ENCODE assay signal across 20 cellular contexts in genomic region chr15:33374181-33375006, GRCh38.
DNase-seq lines count a peak whose midpoint lies in the region; ATAC-seq, FAIRE-seq and TF ChIP-seq lines count a peak whose summit lies in the region.
"Had no signal": no experiment of that assay in that cellular context is flagged by ENCODE, and none has a peak within 500 bp of the region (broad histone marks: within the 10 kb centered on the region; RNA-seq: fewer than 3 reads in every experiment).

No MANE protein-coding gene starts in this region.

- TF ChIP-seq CTCF in heart left ventricle (IDR thresholded peaks at IDR 0.05), result no peak
- no peak for TF ChIP-seq CTCF in left ventricle myocardium inferior (IDR thresholded peaks at IDR 0.05; ENCODE audit: borderline replicate concordance)
- TF ChIP-seq CTCF in brain (conservative IDR thresholded peaks at IDR 0.05), result no peak
- no peak for TF ChIP-seq CTCF in D721Med (IDR thresholded peaks at IDR 0.05; ENCODE audit: insufficient read depth, missing control alignments)

- H3K4me3 ChIP-seq in heart left ventricle (no peak overlapping the region), left ventricle myocardium inferior (no peak overlapping the region)
- H3K4me3 ChIP-seq: BLaER1, MG63 had no signal

- no peaks in the 10 kb centered on the region for H3K36me3 Mint-ChIP-seq in brain
- H3K36me3 Mint-ChIP-seq: CD8-positive, alpha-beta T cell had no signal

- no peaks in the 10 kb centered on the region for H3K9me3 ChIP-seq in heart left ventricle
- no peaks in the 10 kb centered on the region for H3K9me3 ChIP-seq in left ventricle myocardium inferior (replicated peaks)
- H3K9me3 ChIP-seq: BLaER1, MG63 had no signal

- H3K4me3 Mint-ChIP-seq in brain, result peak overlapping the region in 3 of 5 experiments; percentile 7 to 49 (median 34)
- H3K4me3 Mint-ChIP-seq: CD8-positive, alpha-beta T cell; H9 had no signal

- H3K9me3 Mint-ChIP-seq in brain, result no peaks in the 10 kb centered on the region
- H3K9me3 Mint-ChIP-seq: CD8-positive, alpha-beta T cell; H9 had no signal

- H3K36me3 ChIP-seq in heart left ventricle (no peaks in the 10 kb centered on the region), left ventricle myocardium inferior (no peaks in the 10 kb centered on the region)
- H3K36me3 ChIP-seq: BLaER1, MG63 had no signal

- intact Hi-C loops in heart left ventricle (cut with DNase I) (no loop called here), left ventricle myocardium inferior (cut with micrococcal nuclease) (no loop called here), left ventricle myocardium superior (cut with micrococcal nuclease) (no loop called here)

- 48 to 61% (median 51%) methylated on average over 5 of the region's 5 CpGs for WGBS in heart left ventricle, 4 donors

- H3K27ac ChIP-seq in heart left ventricle, result no peak overlapping the region
- no peak overlapping the region for H3K27ac ChIP-seq in left ventricle myocardium inferior (replicated peaks)
- H3K27ac ChIP-seq: BLaER1 had no signal

- DNase-seq in heart left ventricle (peak in 2 of 5 donors; percentile 23 to 37), left ventricle myocardium inferior (no peak), left ventricle myocardium superior (peak; percentile 37), GOT3 (lab: John Stamatoyannopoulos, UW) (no peak), D721Med (ENCODE audit: insufficient read length, low spot score) (no peak)
- DNase-seq in activated effector memory CD4-positive, alpha-beta T cell treated with anti-CD3 and anti-CD28 coated beads, Interleukin-2, amount 50 U/mL, for 16 hours, result no peak
- no peak for DNase-seq in activated naive CD4-positive, alpha-beta T cell treated with anti-CD3 and anti-CD28 coated beads, Interleukin-2, amount 50 U/mL, for 16 hours
- DNase-seq: CD8-positive, alpha-beta T cell; H9; Kasumi-1; MG63; NCI-H1048; NCI-H1436 treated with DMSO at 0.1 percent for 48 hours; NCI-H2029 treated with DMSO at 0.1 percent for 48 hours; NCI-H2171 treated with DMSO at 0.1 percent for 48 hours; NCI-H446; NCI-H526 treated with DMSO at 0.1 percent for 48 hours had no signal

- peaks cover 0 to 4% (median 0%) of the 10 kb centered on the region in 9 donors for H3K27me3 ChIP-seq in heart left ventricle
- H3K27me3 ChIP-seq in left ventricle myocardium inferior (ENCODE audit: low read depth), result no peaks in the 10 kb centered on the region
- H3K27me3 ChIP-seq: BLaER1, MG63 had no signal

- TF ChIP-seq POLR2A in heart left ventricle (IDR thresholded peaks at IDR 0.05), result no peak

- no peak for FAIRE-seq in D721Med (lab: Jason Lieb, UNC)

- H3K4me1 ChIP-seq in heart left ventricle, result peaks cover 0 to 8% (median 0%) of the 10 kb centered on the region in 12 donors
- H3K4me1 ChIP-seq in left ventricle myocardium inferior, result no peaks in the 10 kb centered on the region
- H3K4me1 ChIP-seq: BLaER1 had no signal

- peak overlapping the region in 4 of 5 experiments; percentile 25 to 92 (median 62) for H3K27ac Mint-ChIP-seq in brain
- H3K27ac Mint-ChIP-seq: CD8-positive, alpha-beta T cell; H9 had no signal

- peaks cover 5% of the 10 kb centered on the region for H3K27me3 Mint-ChIP-seq in brain

- peaks cover 49% of the 10 kb centered on the region for H3K4me1 Mint-ChIP-seq in brain
- H3K4me1 Mint-ChIP-seq: H9 had no signal

- peak in 3 of 4 donors; percentile 67 to 78 (median 71) for ATAC-seq in heart left ventricle
- ATAC-seq in left ventricle myocardium superior, result peak; percentile 84
- ATAC-seq: CD8-positive, alpha-beta T cell; Panc1 had no signal
